8 cellular contexts compared by ENCODE assay signal in the genomic region with DNA sequence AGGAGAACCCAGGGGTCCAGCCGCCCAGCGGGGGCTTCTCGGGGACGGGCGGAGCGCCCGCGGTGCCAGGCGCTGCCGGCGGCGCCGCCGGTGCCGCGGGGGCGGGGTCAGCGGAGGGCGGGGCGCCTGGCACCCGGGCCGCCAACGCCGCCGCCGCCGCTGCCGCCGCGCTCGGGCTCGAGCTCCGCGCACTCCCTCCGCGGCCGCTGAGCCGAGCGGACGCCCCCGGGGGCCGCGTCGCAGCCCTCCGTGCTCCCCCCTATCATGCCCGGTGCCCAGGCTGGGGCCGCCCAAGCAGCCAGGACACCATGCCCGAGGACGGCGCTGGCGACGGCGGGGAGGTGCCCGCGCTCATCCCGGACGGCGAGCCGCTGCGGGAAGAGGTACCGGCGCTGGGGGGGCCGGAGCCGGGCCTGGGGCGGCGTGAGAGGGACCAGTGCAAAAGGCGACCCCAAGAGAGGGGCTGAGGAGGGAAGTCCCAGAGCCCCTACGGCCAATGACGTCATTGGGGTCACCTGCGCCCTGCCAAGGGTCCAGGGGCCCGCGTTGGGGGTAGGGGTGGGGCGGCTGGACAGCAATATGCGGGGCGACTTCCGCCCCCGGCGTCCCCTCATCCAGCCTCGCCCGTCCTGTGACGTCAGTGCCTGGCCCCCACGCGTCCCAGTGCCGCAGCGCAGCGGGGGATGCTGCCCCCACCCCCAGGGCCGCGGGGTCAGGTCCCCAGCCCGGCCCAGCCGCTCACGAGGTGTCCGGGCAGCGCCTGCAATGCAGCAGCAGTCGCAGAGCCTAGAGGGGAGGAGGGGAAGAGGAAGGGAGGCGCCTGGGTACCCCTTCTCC. TPM values are rescaled to one million over a fixed set of nuclear protein-coding genes. Genes with fewer than 3 reads are reported as not detected.
DNase-seq lines count a peak whose midpoint lies in the region; ATAC-seq and TF ChIP-seq lines count a peak whose summit lies in the region.

Gene TMEM151A, plus strand, starts transcription at position 189 of the 837 bp plus-strand sequence. Its CDS starts 120 bp downstream, at position 309.

- no peak for TF ChIP-seq EP300 in ovary (IDR thresholded peaks at IDR 0.05)

- TF ChIP-seq CTCF in Caco-2 (IDR thresholded peaks at IDR 0.05; ENCODE audit: insufficient read depth in 1 of 2, low read depth in 1 of 2, low read length in 1 of 2, severe bottlenecking in 1 of 2, unreplicated experiment in 1 of 2) (no peak), ovary (IDR thresholded peaks at IDR 0.05) (no peak)

- H3K9me3 Mint-ChIP-seq in Caco-2 (ENCODE audit: unreplicated experiment) = no peaks in the 10 kb centered on the region
- no peaks in the 10 kb centered on the region for H3K9me3 Mint-ChIP-seq in effector memory CD8-positive, alpha-beta T cell

- H3K36me3 Mint-ChIP-seq in Caco-2 (ENCODE audit: insufficient read depth, unreplicated experiment) = peaks cover 27% of the 10 kb centered on the region
- peaks cover 16% of the 10 kb centered on the region for H3K36me3 Mint-ChIP-seq in effector memory CD8-positive, alpha-beta T cell (ENCODE audit: insufficient read depth)

- H3K36me3 ChIP-seq in Caco-2 (ENCODE audit: control insufficient read depth, insufficient read depth, low read length) = peaks cover 1% of the 10 kb centered on the region; the same call in 1 of the 2 replicates
- no peaks in the 10 kb centered on the region for H3K36me3 ChIP-seq in ovary

- ATAC-seq in effector memory CD8-positive, alpha-beta T cell (replicated peaks) = no peak

- peak within 1 kb of the TSS; percentile 49 for H3K4me3 ChIP-seq in Caco-2 (ENCODE audit: low read depth, low read length)
- H3K4me3 ChIP-seq in ovary = peak within 1 kb of the TSS; percentile 16

- DNase-seq in Caco-2 (peak; percentile 35 to 40), NCI-H2196 treated with DMSO at 0.1 percent for 48 hours (lab: John Stamatoyannopoulos, UW; ENCODE audit: unreplicated experiment) (peak; percentile 14), ovary (peak in 1 of 5 donors; percentile 35), posterior vena cava (ENCODE audit: low spot score) (no peak), superior temporal gyrus (ENCODE audit: extremely low spot score) (no peak), NCI-H2107 (lab: John Stamatoyannopoulos, UW) (no peak), T1000 (lab: John Stamatoyannopoulos, UW) (no peak)
- no peak for DNase-seq in effector memory CD8-positive, alpha-beta T cell

- BruUV-seq in Caco-2 (replicated peaks; lab: Mats Ljungman, UMichigan) = no TSS peak

- H3K27ac Mint-ChIP-seq in Caco-2 (ENCODE audit: unreplicated experiment) = peak within 1 kb of the TSS; percentile 29
- peak within 1 kb of the TSS in 1 of 2 donors; percentile 35 for H3K27ac Mint-ChIP-seq in effector memory CD8-positive, alpha-beta T cell

- H3K4me3 Mint-ChIP-seq in Caco-2 (ENCODE audit: unreplicated experiment) = peak within 1 kb of the TSS; percentile 87
- H3K4me3 Mint-ChIP-seq in effector memory CD8-positive, alpha-beta T cell = peak within 1 kb of the TSS; percentile 87 to 89

- WGBS in ovary, 3 donors = 1 to 2% (median 1%) methylated on average over 73 to 94 of the region's 95 CpGs

- H3K4me1 ChIP-seq in Caco-2 = peaks cover 23% of the 10 kb centered on the region
- H3K4me1 ChIP-seq in ovary (ENCODE audit: insufficient read depth) = peaks cover 13% of the 10 kb centered on the region

- no peak within 1 kb of the TSS for H3K27ac ChIP-seq in ovary

- peaks cover 22% of the 10 kb centered on the region for H3K4me1 Mint-ChIP-seq in Caco-2 (ENCODE audit: low read depth, unreplicated experiment)
- peaks cover 31 to 35% of the 10 kb centered on the region in 2 donors for H3K4me1 Mint-ChIP-seq in effector memory CD8-positive, alpha-beta T cell (ENCODE audit: low read depth in 2 of 2)

- no peak for TF ChIP-seq POLR2A in ovary (IDR thresholded peaks at IDR 0.05)

- no peaks in the 10 kb centered on the region for H3K9me3 ChIP-seq in Caco-2
- no peaks in the 10 kb centered on the region for H3K9me3 ChIP-seq in ovary

- intact Hi-C loops in Caco-2 (cut with micrococcal nuclease; ENCODE audit: unreplicated experiment) = no loop called here
- intact Hi-C loops in ovary (cut with DNase I) = no loop called here
- intact Hi-C loops in posterior vena cava (cut with DNase I) = no loop called here

- POLR2A ChIA-PET in Caco-2 (lab: Charles Lee) = interaction anchor here (0.5 kb wide), 1 partner anchor 145 kb away, joined by 3 read pairs; no protein-coding TSS in a partner anchor

- peaks cover 6% of the 10 kb centered on the region for H3K27me3 Mint-ChIP-seq in Caco-2 (ENCODE audit: insufficient read depth, unreplicated experiment)
- H3K27me3 Mint-ChIP-seq in effector memory CD8-positive, alpha-beta T cell = peaks cover 16 to 36% of the 10 kb centered on the region in 2 donors

- H3K27me3 ChIP-seq in Caco-2 (replicated peaks; ENCODE audit: control insufficient read depth, insufficient read depth, low read length) (no peaks in the 10 kb centered on the region; the same call in 1 of the 2 replicates), ovary (no peaks in the 10 kb centered on the region)

- CTCF ChIA-PET in Caco-2 (lab: Charles Lee) = interaction anchor here (0.6 to 1.3 kb wide), 3 partner anchors 9 to 128 kb away, joined by 3 to 10 read pairs (median 7); no protein-coding TSS in a partner anchor

RNA-seq across cellular contexts. Expression of gene TMEM151A, which starts in this region (rescaled TPM):
- total RNA-seq in Caco-2 (2022) (0.68 and 0.88 TPM in 2 replicates), ovary (10 to 100 TPM in 1 of 7 donors, under 1 TPM in 3, not detected in 3; 0.20 to 10.8 (median 0.60) TPM), posterior vena cava (not detected)
- polyA plus RNA-seq in ovary = under 1 TPM in 1 of 2 donors, not detected in 1; 0.15 TPM

Comparison
In these comparisons a context has a peak if more than half of its experiments do, and no peak if none do; other contexts are left out.
1. Peak in DNase-seq and H3K4me3 ChIP-seq in Caco-2; RNA of the gene not detected or under 1 TPM.